20 cellular contexts compared by ENCODE assay signal in genomic region chr1:65998763-65999583, GRCh38.
"Had no signal": no experiment of that assay in that cellular context is flagged by ENCODE, and none has a peak within 500 bp of the region (broad histone marks: within the 10 kb centered on the region; RNA-seq: fewer than 3 reads in every experiment).

No MANE protein-coding gene starts in this region.

- H3K9me3 ChIP-seq: esophagus squamous epithelium, ovary, prostate gland, sigmoid colon, tibial artery had no signal

- H3K27ac ChIP-seq: epithelial cell of prostate, esophagus squamous epithelium, ovary, prostate gland, sigmoid colon, tibial artery had no signal

- H3K36me3 ChIP-seq: esophagus squamous epithelium, ovary, prostate gland, sigmoid colon, tibial artery had no signal

- H3K4me3 ChIP-seq: esophagus squamous epithelium, ovary, prostate gland, sigmoid colon, tibial artery had no signal

- H3K27me3 ChIP-seq: esophagus squamous epithelium, ovary, sigmoid colon, tibial artery had no signal

- DNase-seq: activated CD4-positive, alpha-beta T cell treated with anti-CD3 and anti-CD28 coated beads, Interleukin-2, amount 50 U/mL, for 1 hour; activated CD8-positive, alpha-beta T cell treated with anti-CD3 and anti-CD28 coated beads for 36 hours; activated naive CD8-positive, alpha-beta T cell treated with anti-CD3 and anti-CD28 coated beads, Interleukin-2, amount 50 U/mL, for 24 hours; activated T-cell treated with anti-CD3 and anti-CD28 coated beads, Interleukin-2, amount 50 U/mL, for 48 hours; dermis blood vessel endothelial cell; effector CD8-positive, alpha-beta T cell; esophagus squamous epithelium; foreskin melanocyte; left colon; midbrain; naive thymus-derived CD4-positive, alpha-beta T cell; ovary; retina; sigmoid colon; small intestine; stimulated activated CD4-positive, alpha-beta T cell treated with anti-CD3 and anti-CD28 coated beads, Interleukin-4, amount 100 ng/mL, for 24 hours; T-helper 2 cell; tibial artery had no signal

- H3K4me1 ChIP-seq: esophagus squamous epithelium, prostate gland, sigmoid colon, tibial artery had no signal
